1 cellular context compared by ENCODE assay signal in genomic region chr14:69662636-69663321, GRCh38.
TF ChIP-seq lines count a peak whose summit lies in the region.

No MANE protein-coding gene starts in this region.

TF ChIP-seq in K562, 482 proteins besides CTCF, POLR2A, EP300 and RAD21:
- TF ChIP-seq DPF2 (IDR thresholded peaks at IDR 0.05) (peak; percentile 57; the same call in 1 of the 2 replicates), ARHGAP35 (IDR thresholded peaks at IDR 0.05; ENCODE audit: partially characterized antibody) (no peak), SMARCA4 (IDR thresholded peaks at IDR 0.05) (peak; percentile 22; the same call in 1 of the 2 replicates), MCM5 (IDR thresholded peaks at IDR 0.05; ENCODE audit: low read depth) (no peak), NR3C1 (CRISPR knock-in tag; IDR thresholded peaks at IDR 0.05) (no peak), RFX1 (IDR thresholded peaks at IDR 0.05) (no peak), EHMT2 (IDR thresholded peaks at IDR 0.05) (no peak), SP1 (CRISPR knock-in tag; IDR thresholded peaks at IDR 0.05) (no peak), ATF3 (IDR thresholded peaks at IDR 0.05) (peak; percentile 33; the same call in 1 of the 2 replicates), ATF3 (CRISPR knock-in tag; conservative IDR thresholded peaks at IDR 0.05) (no peak), U2AF2 (optimal IDR thresholded peaks at IDR 0.05; ENCODE audit: low read depth, low read length) (no peak), FOXM1 (IDR thresholded peaks at IDR 0.05; ENCODE audit: low read depth) (no peak), FOXM1 (CRISPR knock-in tag; IDR thresholded peaks at IDR 0.05; ENCODE audit: low read depth) (no peak), SIN3B (IDR thresholded peaks at IDR 0.05; ENCODE audit: low read depth) (no peak), PTTG1 (tag; IDR thresholded peaks at IDR 0.05; ENCODE audit: low read depth) (no peak), ADNP (tag; IDR thresholded peaks at IDR 0.05) (no peak), BDP1 (IDR thresholded peaks at IDR 0.05; ENCODE audit: insufficient read depth, insufficient read length) (no peak), HDAC8 (tag; IDR thresholded peaks at IDR 0.05) (no peak), HMBOX1 (IDR thresholded peaks at IDR 0.05) (no peak), MAX (CRISPR knock-in tag; IDR thresholded peaks at IDR 0.05) (no peak), ZMIZ1 (IDR thresholded peaks at IDR 0.05; ENCODE audit: low read depth in 2 of 2, low read length in 2 of 2) (no peak), FOSL1 (tag; conservative IDR thresholded peaks at IDR 0.05) (peak; percentile 58), HMGN3 (IDR thresholded peaks at IDR 0.05; ENCODE audit: borderline replicate concordance, extremely low read depth, insufficient read length, low read depth, low read length) (no peak), ZNF184 (CRISPR knock-in tag; IDR thresholded peaks at IDR 0.05) (no peak), FUS (optimal IDR thresholded peaks at IDR 0.05; ENCODE audit: low read depth, low read length) (no peak), ILK (tag; IDR thresholded peaks at IDR 0.05; ENCODE audit: borderline replicate concordance, low read depth) (no peak), CAMTA2 (CRISPR knock-in tag; conservative IDR thresholded peaks at IDR 0.05) (no peak), PURB (CRISPR knock-in tag; IDR thresholded peaks at IDR 0.05; ENCODE audit: low read depth) (no peak), ZSCAN32 (CRISPR knock-in tag; IDR thresholded peaks at IDR 0.05) (no peak), DNMT1 (IDR thresholded peaks at IDR 0.05) (no peak), ZNF699 (CRISPR knock-in tag; IDR thresholded peaks at IDR 0.05; ENCODE audit: insufficient replicate concordance) (no peak), RHOXF2B (CRISPR knock-in tag; conservative IDR thresholded peaks at IDR 0.05) (no peak), DEAF1 (CRISPR knock-in tag; IDR thresholded peaks at IDR 0.05) (no peak), ARID1B (IDR thresholded peaks at IDR 0.05) (peak; percentile 48; the same call in 1 of the 2 replicates), ZNF518B (CRISPR knock-in tag; IDR thresholded peaks at IDR 0.05) (no peak), MLX (CRISPR knock-in tag; conservative IDR thresholded peaks at IDR 0.05) (no peak), FOXA3 (CRISPR knock-in tag; conservative IDR thresholded peaks at IDR 0.05 in 1 of 2, IDR thresholded peaks at IDR 0.05 in 1 of 2) (peak in 1 of 2 experiments; percentile 87; a peak in 2 of 4 replicates), SMC3 (conservative IDR thresholded peaks at IDR 0.05; ENCODE audit: insufficient read depth, low read depth, low read length) (no peak), PRPF4 (IDR thresholded peaks at IDR 0.05; ENCODE audit: insufficient read depth, low read depth, low read length, poor library complexity, severe bottlenecking) (no peak), HDAC3 (IDR thresholded peaks at IDR 0.05; ENCODE audit: borderline replicate concordance, partially characterized antibody) (no peak), ZNF778 (CRISPR knock-in tag; IDR thresholded peaks at IDR 0.05) (no peak), ZNF445 (CRISPR knock-in tag; IDR thresholded peaks at IDR 0.05; ENCODE audit: low read depth) (no peak), ZSCAN29 (IDR thresholded peaks at IDR 0.05) (no peak), TFE3 (CRISPR knock-in tag; IDR thresholded peaks at IDR 0.05) (peak; percentile 65), CBX5 (IDR thresholded peaks at IDR 0.05; ENCODE audit: borderline replicate concordance, low read depth) (no peak), NFE2 (IDR thresholded peaks at IDR 0.05; ENCODE audit: low read depth) (no peak), ZNF23 (CRISPR knock-in tag; IDR thresholded peaks at IDR 0.05) (no peak), SMARCE1 (IDR thresholded peaks at IDR 0.05) (peak; percentile 60; the same call in 1 of the 2 replicates), HNRNPLL (IDR thresholded peaks at IDR 0.05; ENCODE audit: low read depth, low read length, poor library complexity, severe bottlenecking) (no peak), KLF10 (CRISPR knock-in tag; IDR thresholded peaks at IDR 0.05) (no peak)
TF ChIP-seq in K562: peak in this region for 8.
